ENCODE assay signal across 8 cellular contexts in genomic region chr4:89307446-89308160, GRCh38. TPM values are rescaled to one million over a fixed set of nuclear protein-coding genes. Genes with fewer than 3 reads are reported as not detected.
DNase-seq lines count a peak whose midpoint lies in the region; ATAC-seq and FAIRE-seq lines count a peak whose summit lies in the region.

Gene GPRIN3 (minus strand): TSS chr4:89307800. CDS start chr4:89250110, 57,690 bp downstream.

- no peak for FAIRE-seq in RCC 7860 (lab: Jason Lieb, UNC)

- H3K27me3 Mint-ChIP-seq in activated T-helper 1 cell treated with anti-CD3 and anti-CD28 coated beads, Interleukin-12 subunit alpha, Interleukin-12 subunit beta, Interleukin-2, Interleukin-4 antibody, amounts not matched to agents 30 ng/mL and 10 ng/mL and 1 ng/mL, durations not matched to agents 14 hours and 24 hours and 36 hours (ENCODE audit: insufficient read depth) = no peaks in the 10 kb centered on the region
- H3K27me3 Mint-ChIP-seq in natural killer cell treated with Interleukin-12 subunit alpha and Interleukin-12 subunit beta and Interleukin-15 and Interleukin-18, amount 100 ng/mL, for 72 hours = no peaks in the 10 kb centered on the region

- peak within 1 kb of the TSS; percentile 95 for H3K4me3 Mint-ChIP-seq in activated T-helper 1 cell treated with anti-CD3 and anti-CD28 coated beads, Interleukin-12 subunit alpha, Interleukin-12 subunit beta, Interleukin-2, Interleukin-4 antibody, amounts not matched to agents 30 ng/mL and 10 ng/mL and 1 ng/mL, durations not matched to agents 14 hours and 24 hours and 36 hours
- peak within 1 kb of the TSS; percentile 95 for H3K4me3 Mint-ChIP-seq in natural killer cell treated with Interleukin-12 subunit alpha and Interleukin-12 subunit beta and Interleukin-15 and Interleukin-18, amount 100 ng/mL, for 72 hours

- intact Hi-C loops in activated T-helper 1 cell treated with anti-CD3 and anti-CD28 coated beads, Interleukin-12 subunit alpha, Interleukin-12 subunit beta, Interleukin-2, Interleukin-4 antibody, amounts not matched to agents 30 ng/mL and 10 ng/mL and 1 ng/mL, durations not matched to agents 14 hours and 24 hours and 36 hours (cut with micrococcal nuclease) = loop anchor here (1.0 to 5.0 kb wide), 7 partner anchors 8 to 485 kb away; partner anchors contain the start of gene TIGD2

- peaks cover 72% of the 10 kb centered on the region for H3K4me1 Mint-ChIP-seq in activated T-helper 1 cell treated with anti-CD3 and anti-CD28 coated beads, Interleukin-12 subunit alpha, Interleukin-12 subunit beta, Interleukin-2, Interleukin-4 antibody, amounts not matched to agents 30 ng/mL and 10 ng/mL and 1 ng/mL, durations not matched to agents 14 hours and 24 hours and 36 hours (ENCODE audit: low read depth)
- H3K4me1 Mint-ChIP-seq in natural killer cell treated with Interleukin-12 subunit alpha and Interleukin-12 subunit beta and Interleukin-15 and Interleukin-18, amount 100 ng/mL, for 72 hours (ENCODE audit: low read depth in 2 of 2) = peaks cover 33 to 48% of the 10 kb centered on the region in 2 donors

- peak within 1 kb of the TSS; percentile 64 for H3K27ac ChIP-seq in substantia nigra (ENCODE audit: low read depth, low read length, poor library complexity, severe bottlenecking)

- DNase-seq in NOMO-1 treated with DMSO at 0.1 percent for 48 hours (lab: John Stamatoyannopoulos, UW; ENCODE audit: unreplicated experiment) = peak; percentile 27
- DNase-seq in activated T-helper 1 cell treated with anti-CD3 and anti-CD28 coated beads, Interleukin-12 subunit alpha, Interleukin-12 subunit beta, Interleukin-2, Interleukin-4 antibody, amounts not matched to agents 30 ng/mL and 10 ng/mL and 1 ng/mL, durations not matched to agents 14 hours and 24 hours and 36 hours (ENCODE audit: low spot score) = peak; percentile 58
- peak; percentile 10 for DNase-seq in fibroblast of gingiva (ENCODE audit: low read depth)
- peak; percentile 76 for DNase-seq in natural killer cell treated with Interleukin-12 subunit alpha and Interleukin-12 subunit beta and Interleukin-15 and Interleukin-18, amount 100 ng/mL, for 72 hours (ENCODE audit: low spot score)
- DNase-seq in substantia nigra (lab: John Stamatoyannopoulos, UW) = peak in 34 of 49 donors; percentile 10 to 86 (median 40)
- no peak for DNase-seq in RCC 7860 (ENCODE audit: low spot score)

- H3K9me3 Mint-ChIP-seq in activated T-helper 1 cell treated with anti-CD3 and anti-CD28 coated beads, Interleukin-12 subunit alpha, Interleukin-12 subunit beta, Interleukin-2, Interleukin-4 antibody, amounts not matched to agents 30 ng/mL and 10 ng/mL and 1 ng/mL, durations not matched to agents 14 hours and 24 hours and 36 hours = no peaks in the 10 kb centered on the region
- H3K9me3 Mint-ChIP-seq in natural killer cell treated with Interleukin-12 subunit alpha and Interleukin-12 subunit beta and Interleukin-15 and Interleukin-18, amount 100 ng/mL, for 72 hours = no peaks in the 10 kb centered on the region

- H3K36me3 Mint-ChIP-seq in activated T-helper 1 cell treated with anti-CD3 and anti-CD28 coated beads, Interleukin-12 subunit alpha, Interleukin-12 subunit beta, Interleukin-2, Interleukin-4 antibody, amounts not matched to agents 30 ng/mL and 10 ng/mL and 1 ng/mL, durations not matched to agents 14 hours and 24 hours and 36 hours (ENCODE audit: low read depth) = peaks cover 30% of the 10 kb centered on the region
- H3K36me3 Mint-ChIP-seq in natural killer cell treated with Interleukin-12 subunit alpha and Interleukin-12 subunit beta and Interleukin-15 and Interleukin-18, amount 100 ng/mL, for 72 hours = peaks cover 6% of the 10 kb centered on the region

- ATAC-seq in GM18520 (IDR thresholded peaks at IDR 0.05; ENCODE audit: unreplicated experiment) (peak; percentile 57), HG02938 (IDR thresholded peaks at IDR 0.05; ENCODE audit: unreplicated experiment) (peak; percentile 66)
- peak; percentile 73 to 86 for ATAC-seq in natural killer cell treated with Interleukin-12 subunit alpha and Interleukin-12 subunit beta and Interleukin-15 and Interleukin-18, amount 100 ng/mL, for 72 hours

- H3K27ac Mint-ChIP-seq in activated T-helper 1 cell treated with anti-CD3 and anti-CD28 coated beads, Interleukin-12 subunit alpha, Interleukin-12 subunit beta, Interleukin-2, Interleukin-4 antibody, amounts not matched to agents 30 ng/mL and 10 ng/mL and 1 ng/mL, durations not matched to agents 14 hours and 24 hours and 36 hours = peak within 1 kb of the TSS; percentile 97
- H3K27ac Mint-ChIP-seq in natural killer cell treated with Interleukin-12 subunit alpha and Interleukin-12 subunit beta and Interleukin-15 and Interleukin-18, amount 100 ng/mL, for 72 hours = peak within 1 kb of the TSS in 1 of 2 donors; percentile 95

RNA-seq across cellular contexts. Expression of gene GPRIN3, which starts in this region (rescaled TPM):
- 37.1 and 39.0 TPM in 2 replicates for total RNA-seq in activated T-helper 1 cell treated with anti-CD3 and anti-CD28 coated beads, Interleukin-12 subunit alpha, Interleukin-12 subunit beta, Interleukin-2, Interleukin-4 antibody, amounts not matched to agents 30 ng/mL and 10 ng/mL and 1 ng/mL, durations not matched to agents 14 hours and 24 hours and 36 hours
- 10 to 100 TPM; 11.6 to 24.0 TPM for total RNA-seq in natural killer cell treated with Interleukin-12 subunit alpha and Interleukin-12 subunit beta and Interleukin-15 and Interleukin-18, amount 100 ng/mL, for 72 hours
